8 cellular contexts compared by ENCODE assay signal in genomic region chr3:115513411-115513800, GRCh38.
DNase-seq lines count a peak whose midpoint lies in the region; ATAC-seq and TF ChIP-seq lines count a peak whose summit lies in the region.

No MANE protein-coding gene starts in this region.

- no peak for DNase-seq in stimulated activated naive CD8-positive, alpha-beta T cell treated with anti-CD3 and anti-CD28 coated beads, Interleukin-15, Interleukin-2, amounts not matched to agents 100 U/mL and 50 U/mL, for 24 hours
- DNase-seq in body of pancreas (peak in 2 of 4 donors; percentile 39 to 40), memory B cell (ENCODE audit: low spot score in 2 of 2) (peak in 1 of 2 donors; percentile 3), aorta (no peak), GM10248 (ENCODE audit: extremely low spot score) (no peak), posterior vena cava (ENCODE audit: low spot score) (no peak), GDM1 (lab: John Stamatoyannopoulos, UW) (no peak)

- H3K4me1 ChIP-seq in body of pancreas (peaks cover 15% of the 10 kb centered on the region), aorta (ENCODE audit: control insufficient read depth in 1 of 2, insufficient read depth in 2 of 2, low read length in 2 of 2) (no peaks in the 10 kb centered on the region)

- ATAC-seq in stimulated activated naive CD8-positive, alpha-beta T cell treated with anti-CD3 and anti-CD28 coated beads, Interleukin-15, Interleukin-2, amounts not matched to agents 100 U/mL and 50 U/mL, for 24 hours = no peak
- ATAC-seq in body of pancreas = peak; percentile 62
- ATAC-seq in memory B cell (ENCODE audit: low read depth) = peak; percentile 74
- peak; percentile 39 for ATAC-seq in aorta (ENCODE audit: low FRiP score)

- H3K9me3 ChIP-seq in body of pancreas (no peaks in the 10 kb centered on the region), aorta (ENCODE audit: control insufficient read depth, low read length) (no peaks in the 10 kb centered on the region)

- TF ChIP-seq POLR2A in body of pancreas (IDR thresholded peaks at IDR 0.05) = no peak

- intact Hi-C loops in body of pancreas (cut with DNase I) = no loop called here
- intact Hi-C loops in aorta (cut with DNase I) = loop anchor here in 1 of 2 donors (10.0 kb wide), 1 partner anchor 109 kb away; no protein-coding TSS in a partner anchor
- intact Hi-C loops in posterior vena cava (cut with DNase I) = no loop called here

- H3K36me3 Mint-ChIP-seq in stimulated activated naive CD8-positive, alpha-beta T cell treated with anti-CD3 and anti-CD28 coated beads, Interleukin-15, Interleukin-2, amounts not matched to agents 100 ng/mL and 50 ng/mL, for 24 hours (ENCODE audit: low read depth) = no peaks in the 10 kb centered on the region
- H3K36me3 Mint-ChIP-seq in memory B cell = peaks cover 1% of the 10 kb centered on the region

- peaks cover 18% of the 10 kb centered on the region for H3K4me1 Mint-ChIP-seq in stimulated activated naive CD8-positive, alpha-beta T cell treated with anti-CD3 and anti-CD28 coated beads, Interleukin-15, Interleukin-2, amounts not matched to agents 100 ng/mL and 50 ng/mL, for 24 hours (ENCODE audit: low read depth)
- H3K4me1 Mint-ChIP-seq in memory B cell = peaks cover 13% of the 10 kb centered on the region

- CTCF ChIA-PET in GM10248 (lab: Yijun Ruan, JAX) = interaction anchor here (1.6 kb wide), 1 partner anchor 21 kb away, joined by 4 read pairs; no protein-coding TSS in a partner anchor

- no peak overlapping the region for H3K27ac Mint-ChIP-seq in stimulated activated naive CD8-positive, alpha-beta T cell treated with anti-CD3 and anti-CD28 coated beads, Interleukin-15, Interleukin-2, amounts not matched to agents 100 ng/mL and 50 ng/mL, for 24 hours
- H3K27ac Mint-ChIP-seq in memory B cell = peak overlapping the region; percentile 87

- H3K27me3 Mint-ChIP-seq in stimulated activated naive CD8-positive, alpha-beta T cell treated with anti-CD3 and anti-CD28 coated beads, Interleukin-15, Interleukin-2, amounts not matched to agents 100 ng/mL and 50 ng/mL, for 24 hours = peaks cover 55% of the 10 kb centered on the region
- peaks cover 3% of the 10 kb centered on the region for H3K27me3 Mint-ChIP-seq in memory B cell

- 11 to 15% methylated on average over 5 of the region's 5 CpGs for WGBS in body of pancreas, 2 donors
- 23 to 24% methylated on average over 5 of the region's 5 CpGs for WGBS in aorta, 2 donors

- no peaks in the 10 kb centered on the region for H3K27me3 ChIP-seq in body of pancreas
- no peaks in the 10 kb centered on the region for H3K27me3 ChIP-seq in aorta (ENCODE audit: control insufficient read depth in 1 of 2, insufficient read depth in 2 of 2, low read length in 1 of 2)

- no peaks in the 10 kb centered on the region for H3K36me3 ChIP-seq in body of pancreas (replicated peaks in 1 of 2; ENCODE audit: insufficient read depth in 1 of 2, low read depth in 2 of 2)
- H3K36me3 ChIP-seq in aorta (ENCODE audit: control insufficient read depth in 1 of 2, insufficient read depth in 2 of 2, low read length in 1 of 2) = no peaks in the 10 kb centered on the region

- peak overlapping the region; percentile 89 for H3K4me3 Mint-ChIP-seq in stimulated activated naive CD8-positive, alpha-beta T cell treated with anti-CD3 and anti-CD28 coated beads, Interleukin-15, Interleukin-2, amounts not matched to agents 100 ng/mL and 50 ng/mL, for 24 hours
- peak overlapping the region; percentile 89 for H3K4me3 Mint-ChIP-seq in memory B cell

- H3K27ac ChIP-seq in body of pancreas (no peak overlapping the region), aorta (ENCODE audit: low read depth in 1 of 2, low read length in 2 of 2) (no peak overlapping the region)

- POLR2A ChIA-PET in GM10248 (lab: Yijun Ruan, JAX) = no interaction called here

- H3K4me3 ChIP-seq in body of pancreas (peak overlapping the region in 1 of 2 donors; percentile 13), aorta (ENCODE audit: low read length in 2 of 2) (peak overlapping the region; percentile 13 to 33)

- TF ChIP-seq CTCF in body of pancreas (IDR thresholded peaks at IDR 0.05) (no peak), GM10248 (IDR thresholded peaks at IDR 0.05; ENCODE audit: control extremely low read depth, extremely low read depth, low read depth, missing control alignments) (no peak)

- H3K9me3 Mint-ChIP-seq in stimulated activated naive CD8-positive, alpha-beta T cell treated with anti-CD3 and anti-CD28 coated beads, Interleukin-15, Interleukin-2, amounts not matched to agents 100 ng/mL and 50 ng/mL, for 24 hours = no peaks in the 10 kb centered on the region
- H3K9me3 Mint-ChIP-seq in memory B cell = peaks cover 1% of the 10 kb centered on the region
